In genomic region chr4:137541181-137541580, GRCh38 we compare ENCODE assay signal across 1 cellular context.
TF ChIP-seq lines count a peak whose summit lies in the region.

No MANE protein-coding gene starts in this region.

TF ChIP-seq in IMR-90, 13 proteins besides CTCF, POLR2A, EP300 and RAD21:
- TF ChIP-seq SMC3 (IDR thresholded peaks at IDR 0.05; ENCODE audit: low read depth, low read length) (no peak), CEBPB (IDR thresholded peaks at IDR 0.05; ENCODE audit: low read depth, low read length) (peak; percentile 63)
